8 cellular contexts compared by ENCODE assay signal in the genomic region with DNA sequence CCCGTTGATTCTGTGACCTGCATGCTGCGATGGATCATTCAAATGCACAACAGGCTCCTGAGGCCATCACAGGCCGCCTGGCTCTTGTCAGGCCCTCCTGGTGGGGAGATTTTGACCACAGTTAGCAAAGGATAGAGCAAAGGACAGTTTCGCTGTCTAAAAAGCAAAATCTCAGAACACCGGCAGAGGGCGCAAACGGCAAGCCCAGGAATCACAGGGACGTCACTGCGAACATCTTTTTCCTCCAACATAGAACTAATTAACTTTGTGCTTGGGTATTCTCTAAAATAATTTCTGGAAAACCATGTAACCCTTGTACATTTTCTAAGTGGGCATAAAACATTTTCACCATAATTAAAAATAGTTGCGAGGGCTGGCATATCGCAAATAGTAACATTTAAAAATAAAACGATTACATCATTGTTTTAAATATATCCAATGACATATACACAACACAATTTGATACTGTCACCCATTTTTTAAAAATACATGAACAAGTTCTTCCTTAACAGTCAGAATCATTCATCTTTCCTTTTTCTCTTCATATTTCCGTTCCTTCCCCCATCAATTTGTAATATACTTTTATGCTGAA. TPM values are rescaled to one million over a fixed set of nuclear protein-coding genes. Genes with fewer than 3 reads are reported as not detected.
DNase-seq lines count a peak whose midpoint lies in the region; ATAC-seq and TF ChIP-seq lines count a peak whose summit lies in the region.

No MANE protein-coding gene starts in this region.

- TF ChIP-seq CTCF in MM.1S (IDR thresholded peaks at IDR 0.05; ENCODE audit: low read length) (peak; percentile 96), adrenal gland (IDR thresholded peaks at IDR 0.05) (peak; percentile 83 to 97 (median 92))

- peak overlapping the region; percentile 38; the same call in 1 of the 2 replicates for H3K4me2 ChIP-seq in MM.1S (ENCODE audit: low read depth, low read length)

- DNase-seq in GDM1 (lab: John Stamatoyannopoulos, UW) (peak; percentile 27), MM.1S (peak; percentile 78), SW480 (ENCODE audit: low spot score) (peak; percentile 65), adrenal gland (peak; percentile 65 to 91 (median 79)), cardiac septum (ENCODE audit: low spot score) (peak; percentile 80), pulmonary artery endothelial cell (ENCODE audit: low read depth, low spot score) (peak; percentile 22), NCI-H2107 treated with DMSO at 0.1 percent for 48 hours (lab: John Stamatoyannopoulos, UW; ENCODE audit: unreplicated experiment) (no peak)

- no peaks in the 10 kb centered on the region for H3K36me3 ChIP-seq in MM.1S (replicated peaks; ENCODE audit: insufficient read depth, low read length)
- no peaks in the 10 kb centered on the region for H3K36me3 ChIP-seq in adrenal gland (replicated peaks in 1 of 2)

- H3F3A ChIP-seq in MM.1S (ENCODE audit: insufficient read depth, low read length): no peaks in the 10 kb centered on the region

- no peaks in the 10 kb centered on the region for H4K20me1 ChIP-seq in MM.1S (ENCODE audit: insufficient read depth, low read length)

- WGBS in adrenal gland, 4 donors: 3 to 9% (median 6%) methylated on average over 13 of the region's 13 CpGs

- no peaks in the 10 kb centered on the region for H3K9me3 ChIP-seq in MM.1S (replicated peaks; ENCODE audit: insufficient read depth, low read length)
- H3K9me3 ChIP-seq in adrenal gland (replicated peaks in 1 of 3): no peaks in the 10 kb centered on the region

- H3K4me1 ChIP-seq in MM.1S (ENCODE audit: low read length): peaks cover 11% of the 10 kb centered on the region
- H3K4me1 ChIP-seq in adrenal gland (replicated peaks in 1 of 2): peaks cover 0 to 8% of the 10 kb centered on the region in 2 donors

- H3K9ac ChIP-seq in MM.1S (ENCODE audit: low read length): peak overlapping the region; percentile 20; the same call in 1 of the 2 replicates

- no peak for ATAC-seq in HG02981 (IDR thresholded peaks at IDR 0.05; ENCODE audit: unreplicated experiment)

- peak overlapping the region; percentile 64 for H2AFZ ChIP-seq in MM.1S (ENCODE audit: low read length)

- H3K27ac ChIP-seq in MM.1S (ENCODE audit: low read length) (no peak overlapping the region), adrenal gland (peak overlapping the region in 2 of 5 donors; percentile 57 to 61)

- H3K27me3 ChIP-seq in MM.1S (replicated peaks; ENCODE audit: insufficient read depth, low read length) (no peaks in the 10 kb centered on the region), adrenal gland (no peaks in the 10 kb centered on the region)

- H3K4me3 ChIP-seq in MM.1S (ENCODE audit: low read length): peak overlapping the region; percentile 15; the same call in 1 of the 2 replicates
- no peak overlapping the region for H3K4me3 ChIP-seq in adrenal gland

- H3K79me2 ChIP-seq in MM.1S (ENCODE audit: low read length): no peaks in the 10 kb centered on the region

- TF ChIP-seq POLR2A in adrenal gland (IDR thresholded peaks at IDR 0.05): no peak

- H3K9me2 ChIP-seq in MM.1S (replicated peaks; ENCODE audit: insufficient read depth, low read length): no peaks in the 10 kb centered on the region

- intact Hi-C loops in adrenal gland (cut with DNase I): loop anchor here in 1 of 2 donors (5.0 to 10.0 kb wide), 2 partner anchors 161 to 253 kb away; no protein-coding TSS in a partner anchor
- intact Hi-C loops in cardiac septum (cut with DNase I): loop anchor here (2.0 kb wide), 2 partner anchors 137 to 253 kb away; no protein-coding TSS in a partner anchor

RNA-seq across cellular contexts. Expression of a gene that starts 19.7 kb away (rescaled TPM):
- total RNA-seq in adrenal gland (100 to 1,000 TPM; 126 to 630 (median 218) TPM), cardiac septum (11.8 TPM), pulmonary artery endothelial cell (9.8 and 11.6 TPM in 2 replicates)
- 100 to 1,000 TPM; 104 to 460 (median 150) TPM for polyA plus RNA-seq in adrenal gland
